Comparison of ENCODE assay signal across 8 cellular contexts in the genomic region with DNA sequence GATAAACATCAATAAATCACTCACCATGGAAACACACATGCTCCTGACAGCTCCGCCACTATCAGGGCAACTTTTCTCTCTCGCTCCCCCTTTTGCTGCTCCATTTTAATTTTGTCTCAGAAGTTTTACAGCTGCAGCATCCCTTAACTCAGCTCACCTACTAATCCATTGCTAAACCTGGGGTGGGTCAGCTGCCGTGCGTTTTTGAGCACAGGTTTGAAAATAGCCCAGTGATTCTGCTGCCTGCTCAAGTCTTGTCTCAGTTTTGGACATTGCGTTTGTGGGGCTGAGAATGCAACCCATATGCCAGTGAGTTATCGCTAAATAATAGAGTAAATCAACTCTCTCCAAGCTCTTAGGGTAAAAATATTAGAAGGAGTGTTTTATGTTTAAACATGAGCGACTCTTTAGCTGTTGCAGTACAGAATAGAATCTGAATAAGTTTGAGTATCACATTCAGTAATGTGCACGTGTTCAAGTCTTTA. TPM values are rescaled to one million over a fixed set of nuclear protein-coding genes. Genes with fewer than 3 reads are reported as not detected.
A peak's percentile ranks its signal among the peaks of the same experiment; 100 is the strongest.
DNase-seq lines count a peak whose midpoint lies in the region; ATAC-seq and TF ChIP-seq lines count a peak whose summit lies in the region.

No MANE protein-coding gene starts in this region.

- H3K36me3 ChIP-seq in HUES48 (ENCODE audit: control insufficient read depth, insufficient read depth, low read length) (no peaks in the 10 kb centered on the region), muscle layer of colon (ENCODE audit: insufficient read depth, low read length) (no peaks in the 10 kb centered on the region)

- DNase-seq in AG04449 (ENCODE audit: low read depth, low spot score) = no peak
- DNase-seq in MCF 10A (ENCODE audit: unreplicated experiment) = peak; percentile 5
- DNase-seq in HPDE6-E6E7 (ENCODE audit: extremely low spot score) = no peak
- DNase-seq in NCI-H446 (lab: John Stamatoyannopoulos, UW) = no peak

- no peak overlapping the region for H3K27ac Mint-ChIP-seq in MCF 10A (ENCODE audit: low read depth, unreplicated experiment)

- ATAC-seq in GM18907 (IDR thresholded peaks at IDR 0.05; ENCODE audit: unreplicated experiment) (no peak), GM21825 (IDR thresholded peaks at IDR 0.05; ENCODE audit: unreplicated experiment) (no peak)

- CTCF ChIA-PET in AG04449 (lab: Yijun Ruan, JAX) = interaction anchor here (0.6 to 1.3 kb wide), 3 partner anchors 9 to 352 kb away, joined by 3 read pairs; no protein-coding TSS in a partner anchor
- CTCF ChIA-PET in MCF 10A (lab: Yijun Ruan, JAX) = interaction anchor here (0.6 to 1.4 kb wide), 8 partner anchors 13 to 1245 kb away, joined by 3 to 4 read pairs (median 3); no protein-coding TSS in a partner anchor

- H3K9ac ChIP-seq in HUES48 (ENCODE audit: low read depth, low read length) (no peak overlapping the region), muscle layer of colon (ENCODE audit: low read length) (peak overlapping the region; percentile 61)

- peaks cover 6% of the 10 kb centered on the region for H3K36me3 Mint-ChIP-seq in MCF 10A (ENCODE audit: insufficient read depth, unreplicated experiment)

- H3K27me3 ChIP-seq in HUES48 (ENCODE audit: control insufficient read depth, insufficient read depth, low read length) = peaks cover 60% of the 10 kb centered on the region
- no peaks in the 10 kb centered on the region for H3K27me3 ChIP-seq in muscle layer of colon (ENCODE audit: control insufficient read depth in 1 of 2, insufficient read depth in 2 of 2, low read length in 2 of 2)

- H3K4me1 Mint-ChIP-seq in MCF 10A (ENCODE audit: insufficient read depth, unreplicated experiment) = peaks cover 30% of the 10 kb centered on the region

- H3K27ac ChIP-seq in HUES48 (ENCODE audit: low read depth, low read length) (no peak overlapping the region), muscle layer of colon (ENCODE audit: low read depth, low read length) (peak overlapping the region; percentile 72)

- intact Hi-C loops in MCF 10A (cut with micrococcal nuclease) = loop anchor here (5.0 to 10.0 kb wide), 5 partner anchors 35 to 1140 kb away; no protein-coding TSS in a partner anchor

- H3K9me3 ChIP-seq in HUES48 (ENCODE audit: control insufficient read depth, insufficient read depth, low read length) (no peaks in the 10 kb centered on the region), muscle layer of colon (ENCODE audit: low read length) (no peaks in the 10 kb centered on the region)

- POLR2A ChIA-PET in AG04449 (lab: Yijun Ruan, JAX) = no interaction called here
- POLR2A ChIA-PET in MCF 10A (lab: Yijun Ruan, JAX) = interaction anchor here (0.6 to 1.9 kb wide), 11 partner anchors 12 to 1352 kb away, joined by 3 to 11 read pairs (median 4); no protein-coding TSS in a partner anchor

- BruUV-seq in MCF 10A (replicated peaks; lab: Mats Ljungman, UMichigan) = no TSS peak

- H3K4me3 Mint-ChIP-seq in MCF 10A (ENCODE audit: unreplicated experiment) = peak overlapping the region; percentile 70

- no peaks in the 10 kb centered on the region for H3K9me3 Mint-ChIP-seq in MCF 10A (ENCODE audit: unreplicated experiment)

- TF ChIP-seq CTCF in AG04449 (IDR thresholded peaks at IDR 0.05; ENCODE audit: insufficient read depth, low read length, missing control alignments) (no peak), MCF 10A (IDR thresholded peaks at IDR 0.05; ENCODE audit: unreplicated experiment) (no peak)

- no peaks in the 10 kb centered on the region for H3K27me3 Mint-ChIP-seq in MCF 10A (ENCODE audit: insufficient read depth, unreplicated experiment)

- H3K4me1 ChIP-seq in HUES48 (ENCODE audit: control insufficient read depth, insufficient read depth, low read length) (peaks cover 9% of the 10 kb centered on the region), muscle layer of colon (ENCODE audit: insufficient read depth, low read length) (peaks cover 39% of the 10 kb centered on the region)

- H3K4me3 ChIP-seq in AG04449 (ENCODE audit: low read depth, low read length) = peak overlapping the region; percentile 83
- H3K4me3 ChIP-seq in HUES48 (ENCODE audit: low read depth, low read length) = 0 out of 2 replicates have a peak overlapping the region, but pooled peaks have one; percentile 62
- peak overlapping the region; percentile 83 for H3K4me3 ChIP-seq in muscle layer of colon (ENCODE audit: low read depth in 1 of 2, low read length in 2 of 2)

RNA-seq across cellular contexts. Expression of gene TSHZ1, which starts 2.1 kb away (rescaled TPM):
- total RNA-seq in MCF 10A (2022) = 9.7 and 11.7 TPM in 2 replicates

RNA-seq across cellular contexts. Expression of gene PTGR3, which starts 3.7 kb away (rescaled TPM):
- total RNA-seq in MCF 10A (2022) = 19.8 and 20.6 TPM in 2 replicates
